ENCODE assay signal across 14 cellular contexts in genomic region chr11:14373941-14374646, GRCh38. TPM values are rescaled to one million over a fixed set of nuclear protein-coding genes. Genes with fewer than 3 reads are reported as not detected.
DNase-seq lines count a peak whose midpoint lies in the region; ATAC-seq, FAIRE-seq and TF ChIP-seq lines count a peak whose summit lies in the region.
"Had no signal": no experiment of that assay in that cellular context is flagged by ENCODE, and none has a peak within 500 bp of the region (broad histone marks: within the 10 kb centered on the region; RNA-seq: fewer than 3 reads in every experiment).

No MANE protein-coding gene starts in this region.

- FAIRE-seq in kidney (lab: Jason Lieb, UNC) = no peak
- FAIRE-seq: colon had no signal

- H3K9me2 ChIP-seq in GM23248 (ENCODE audit: insufficient read depth) = no peaks in the 10 kb centered on the region

- 43 to 48% methylated on average over 2 of the region's 2 CpGs for WGBS in GM23248 (ENCODE audit: low coverage in 1 of 2, low lambda C conversion rate in 2 of 2, missing lambda C conversion rate in 2 of 2), 2 experiments
- WGBS in gastroesophageal sphincter (ENCODE audit: low coverage in 1 of 2), 2 donors = 54 to 64% methylated on average over 2 of the region's 2 CpGs
- WGBS in sigmoid colon, 2 donors = 60 to 66% methylated on average over 2 of the region's 2 CpGs

- no peaks in the 10 kb centered on the region for H3K9me3 Mint-ChIP-seq in activated T-helper 2 cell treated with anti-CD3 and anti-CD28 coated beads, Interferon-gamma antibody, Interleukin-2, Interleukin-4, amounts not matched to agents 10 μg/mL and 5 μg/mL and 100 μg/mL, durations not matched to agents 14 hours and 24 hours and 36 hours
- H3K9me3 Mint-ChIP-seq in stimulated activated naive CD8-positive, alpha-beta T cell treated with anti-CD3 and anti-CD28 coated beads, Interleukin-15, amount 100 ng/mL, for 72 hours = no peaks in the 10 kb centered on the region
- H3K9me3 Mint-ChIP-seq: stimulated activated naive CD8-positive, alpha-beta T cell treated with anti-CD3 and anti-CD28 coated beads, Interleukin-15, Interleukin-2, amounts not matched to agents 100 ng/mL and 50 ng/mL, for 24 hours had no signal

- H3K36me3 Mint-ChIP-seq in activated T-helper 2 cell treated with anti-CD3 and anti-CD28 coated beads, Interferon-gamma antibody, Interleukin-2, Interleukin-4, amounts not matched to agents 10 μg/mL and 5 μg/mL and 100 μg/mL, durations not matched to agents 14 hours and 24 hours and 36 hours (ENCODE audit: low read depth) = no peaks in the 10 kb centered on the region

- H3K4me3 Mint-ChIP-seq in activated T-helper 2 cell treated with anti-CD3 and anti-CD28 coated beads, Interferon-gamma antibody, Interleukin-2, Interleukin-4, amounts not matched to agents 10 μg/mL and 5 μg/mL and 100 μg/mL, durations not matched to agents 14 hours and 24 hours and 36 hours (ENCODE audit: low read depth) = no peak overlapping the region
- peak overlapping the region in 1 of 2 donors; percentile 7 for H3K4me3 Mint-ChIP-seq in stimulated activated naive CD8-positive, alpha-beta T cell treated with anti-CD3 and anti-CD28 coated beads, Interleukin-15, amount 100 ng/mL, for 72 hours
- H3K4me3 Mint-ChIP-seq: stimulated activated naive CD8-positive, alpha-beta T cell treated with anti-CD3 and anti-CD28 coated beads, Interleukin-15, Interleukin-2, amounts not matched to agents 100 ng/mL and 50 ng/mL, for 24 hours had no signal

- H3K27ac Mint-ChIP-seq in activated T-helper 2 cell treated with anti-CD3 and anti-CD28 coated beads, Interferon-gamma antibody, Interleukin-2, Interleukin-4, amounts not matched to agents 10 μg/mL and 5 μg/mL and 100 μg/mL, durations not matched to agents 14 hours and 24 hours and 36 hours = peak overlapping the region; percentile 78
- H3K27ac Mint-ChIP-seq in stimulated activated naive CD8-positive, alpha-beta T cell treated with anti-CD3 and anti-CD28 coated beads, Interleukin-15, amount 100 ng/mL, for 72 hours = peak overlapping the region in 1 of 2 donors; percentile 59
- H3K27ac Mint-ChIP-seq: stimulated activated naive CD8-positive, alpha-beta T cell treated with anti-CD3 and anti-CD28 coated beads, Interleukin-15, Interleukin-2, amounts not matched to agents 100 ng/mL and 50 ng/mL, for 24 hours had no signal

- H3K9me3 ChIP-seq in GM23248 (ENCODE audit: low read depth) (no peaks in the 10 kb centered on the region), gastroesophageal sphincter (no peaks in the 10 kb centered on the region), sigmoid colon (no peaks in the 10 kb centered on the region), kidney (ENCODE audit: control insufficient read depth in 1 of 2, low read length in 2 of 2) (no peaks in the 10 kb centered on the region)

- peaks cover 23% of the 10 kb centered on the region for H3F3A ChIP-seq in GM23248 (ENCODE audit: insufficient read depth)

- no peak overlapping the region for H2AFZ ChIP-seq in GM23248

- H3K4me3 ChIP-seq in GM23248 (no peak overlapping the region; the same call in 1 of the 2 replicates), gastroesophageal sphincter (no peak overlapping the region), sigmoid colon (no peak overlapping the region), kidney (ENCODE audit: low read length in 2 of 2) (no peak overlapping the region)
- H3K4me3 ChIP-seq: SK-N-MC, smooth muscle cell had no signal

- in situ Hi-C loops in GM23248 (cut with MboI) = no loop called here

- TF ChIP-seq POLR2A in gastroesophageal sphincter (IDR thresholded peaks at IDR 0.05) (no peak), sigmoid colon (IDR thresholded peaks at IDR 0.05) (no peak)

- no peaks in the 10 kb centered on the region for H3K36me3 ChIP-seq in GM23248 (ENCODE audit: low read depth)
- no peaks in the 10 kb centered on the region for H3K36me3 ChIP-seq in gastroesophageal sphincter
- H3K36me3 ChIP-seq in sigmoid colon = no peaks in the 10 kb centered on the region
- no peaks in the 10 kb centered on the region for H3K36me3 ChIP-seq in kidney (ENCODE audit: control insufficient read depth in 1 of 2, insufficient read depth in 2 of 2, low read length in 2 of 2)

- TF ChIP-seq CTCF in gastroesophageal sphincter (IDR thresholded peaks at IDR 0.05) (no peak), sigmoid colon (IDR thresholded peaks at IDR 0.05) (no peak), kidney (IDR thresholded peaks at IDR 0.05; ENCODE audit: borderline replicate concordance, extremely low read depth, insufficient read depth) (no peak)

- H3K4me1 ChIP-seq in GM23248 (ENCODE audit: insufficient read depth) = peaks cover 46% of the 10 kb centered on the region
- H3K4me1 ChIP-seq in gastroesophageal sphincter = peaks cover 0 to 17% (median 6%) of the 10 kb centered on the region in 3 donors
- H3K4me1 ChIP-seq in sigmoid colon = peaks cover 0 to 13% (median 8%) of the 10 kb centered on the region in 4 donors
- H3K4me1 ChIP-seq in kidney (ENCODE audit: control insufficient read depth in 1 of 2, insufficient read depth in 1 of 2, low read depth in 1 of 2, low read length in 2 of 2) = no peaks in the 10 kb centered on the region

- H3K9ac ChIP-seq in GM23248 (peak overlapping the region; percentile 27; the same call in 1 of the 2 replicates), kidney (ENCODE audit: low read length in 2 of 2) (no peak overlapping the region)

- peak; percentile 91 for DNase-seq in GM23248
- no peak for DNase-seq in activated T-helper 2 cell treated with anti-CD3 and anti-CD28 coated beads, Interferon-gamma antibody, Interleukin-2, Interleukin-4, amounts not matched to agents 10 μg/mL and 5 μg/mL and 100 μg/mL, durations not matched to agents 14 hours and 24 hours and 36 hours (ENCODE audit: low spot score)
- DNase-seq in sigmoid colon = peak; percentile 69
- DNase-seq in stimulated activated naive CD8-positive, alpha-beta T cell treated with anti-CD3 and anti-CD28 coated beads, Interleukin-15, amount 100 ng/mL, for 72 hours = no peak
- no peak for DNase-seq in kidney
- no peak for DNase-seq in activated gamma-delta T cell (lab: John Stamatoyannopoulos, UW)
- DNase-seq: GDM1, islet precursor cell had no signal

- peaks cover 63% of the 10 kb centered on the region for H3K4me1 Mint-ChIP-seq in activated T-helper 2 cell treated with anti-CD3 and anti-CD28 coated beads, Interferon-gamma antibody, Interleukin-2, Interleukin-4, amounts not matched to agents 10 μg/mL and 5 μg/mL and 100 μg/mL, durations not matched to agents 14 hours and 24 hours and 36 hours (ENCODE audit: low read depth)
- H3K4me1 Mint-ChIP-seq in stimulated activated naive CD8-positive, alpha-beta T cell treated with anti-CD3 and anti-CD28 coated beads, Interleukin-15, amount 100 ng/mL, for 72 hours = peaks cover 68% of the 10 kb centered on the region

- ATAC-seq in gastroesophageal sphincter (peak; percentile 87), HG03521 (IDR thresholded peaks at IDR 0.05; ENCODE audit: unreplicated experiment) (no peak)
- no peak for ATAC-seq in stimulated activated naive CD8-positive, alpha-beta T cell treated with anti-CD3 and anti-CD28 coated beads, Interleukin-15, amount 100 ng/mL, for 72 hours

- intact Hi-C loops in activated T-helper 2 cell treated with anti-CD3 and anti-CD28 coated beads, Interferon-gamma antibody, Interleukin-2, Interleukin-4, amounts not matched to agents 10 μg/mL and 5 μg/mL and 100 μg/mL, durations not matched to agents 14 hours and 24 hours and 36 hours (cut with micrococcal nuclease) = loop anchor here (10.0 kb wide), 1 partner anchor 271 kb away; the partner anchor contains the start of gene PDE3B
- intact Hi-C loops in sigmoid colon (cut with DNase I) = no loop called here
- intact Hi-C loops in kidney (cut with DNase I) = no loop called here

- H3K27ac ChIP-seq in GM23248 (peak overlapping the region; percentile 67), gastroesophageal sphincter (peak overlapping the region; percentile 12 to 72 (median 58)), sigmoid colon (peak overlapping the region in 3 of 4 donors; percentile 24 to 50 (median 42)), kidney (ENCODE audit: low read depth in 2 of 2, low read length in 2 of 2) (peak overlapping the region in 1 of 2 donors; percentile 28)
- H3K27ac ChIP-seq: SK-N-MC had no signal

- TF ChIP-seq EP300 in gastroesophageal sphincter (IDR thresholded peaks at IDR 0.05) (no peak), sigmoid colon (IDR thresholded peaks at IDR 0.05) (peak in 1 of 4 donors; percentile 17)

- peak overlapping the region; percentile 49 for H3K4me2 ChIP-seq in GM23248 (ENCODE audit: unreplicated experiment)
- H3K4me2 ChIP-seq: smooth muscle cell had no signal

- peaks cover 5% of the 10 kb centered on the region for H3K27me3 Mint-ChIP-seq in activated T-helper 2 cell treated with anti-CD3 and anti-CD28 coated beads, Interferon-gamma antibody, Interleukin-2, Interleukin-4, amounts not matched to agents 10 μg/mL and 5 μg/mL and 100 μg/mL, durations not matched to agents 14 hours and 24 hours and 36 hours (ENCODE audit: low read depth)
- H3K27me3 Mint-ChIP-seq in stimulated activated naive CD8-positive, alpha-beta T cell treated with anti-CD3 and anti-CD28 coated beads, Interleukin-15, amount 100 ng/mL, for 72 hours = peaks cover 19% of the 10 kb centered on the region

- no peaks in the 10 kb centered on the region for H4K20me1 ChIP-seq in GM23248 (ENCODE audit: insufficient read depth)

- H3K27me3 ChIP-seq in GM23248 (replicated peaks; ENCODE audit: insufficient read depth) (no peaks in the 10 kb centered on the region), gastroesophageal sphincter (no peaks in the 10 kb centered on the region), sigmoid colon (no peaks in the 10 kb centered on the region)

- no peaks in the 10 kb centered on the region for H3K79me2 ChIP-seq in GM23248 (ENCODE audit: insufficient read depth)

RNA-seq across cellular contexts. Expression of gene RRAS2, which starts 15.1 kb away (rescaled TPM):
- total RNA-seq in GM23248 (2014; rRNA removed; shearing (Covaris generic)) = 328 and 382 TPM in 2 replicates
- polyA plus RNA-seq in GM23248 (2016; fragmentation: Nextera tagmentation; extraction: Ambion mirVana) = 260 and 268 TPM in 2 replicates
- 64.4 and 65.2 TPM in 2 replicates for total RNA-seq in activated T-helper 2 cell treated with anti-CD3 and anti-CD28 coated beads, Interferon-gamma antibody, Interleukin-2, Interleukin-4, amounts not matched to agents 10 μg/mL and 5 μg/mL and 100 μg/mL, durations not matched to agents 14 hours and 24 hours and 36 hours
- 100 to 1,000 TPM in 1 of 4 donors, 10 to 100 TPM in 3; 44.0 to 110 (median 69.5) TPM for total RNA-seq in gastroesophageal sphincter
- 10 to 100 TPM; 31.1 to 48.5 (median 40.4) TPM for total RNA-seq in sigmoid colon
- polyA plus RNA-seq in sigmoid colon = 10 to 100 TPM; 15.5 to 27.3 (median 25.8) TPM
- total RNA-seq in kidney = 33.2 TPM
- polyA plus RNA-seq in kidney (ENCODE audit: insufficient read depth, low read depth, low replicate concordance) = 23.3 TPM

Comparison
In these comparisons a context has a peak if more than half of its experiments do, and no peak if none do; other contexts are left out.
1. DNase-seq: peak in GM23248 (single experiment) and sigmoid colon (single experiment); none in activated T-helper 2 cell treated with anti-CD3 and anti-CD28 coated beads, Interferon-gamma antibody, Interleukin-2, Interleukin-4, amounts not matched to agents 10 μg/mL and 5 μg/mL and 100 μg/mL, durations not matched to agents 14 hours and 24 hours and 36 hours (single experiment), stimulated activated naive CD8-positive, alpha-beta T cell treated with anti-CD3 and anti-CD28 coated beads, Interleukin-15, amount 100 ng/mL, for 72 hours (0 of 2), kidney (single experiment) and activated gamma-delta T cell (single experiment).